In genomic region chr20:36092424-36093024, GRCh38 we compare ENCODE assay signal across 8 cellular contexts.
DNase-seq lines count a peak whose midpoint lies in the region; ATAC-seq and TF ChIP-seq lines count a peak whose summit lies in the region.

No MANE protein-coding gene starts in this region.

- H3K36me3 ChIP-seq in SJCRH30 (no peaks in the 10 kb centered on the region), colonic mucosa (no peaks in the 10 kb centered on the region), lung (ENCODE audit: control insufficient read depth in 2 of 2, insufficient read depth in 2 of 2, low read length in 2 of 2) (no peaks in the 10 kb centered on the region), tibial artery (no peaks in the 10 kb centered on the region)

- no peaks in the 10 kb centered on the region for H3K9me3 ChIP-seq in SJCRH30 (replicated peaks)
- H3K9me3 ChIP-seq in colonic mucosa: no peaks in the 10 kb centered on the region
- H3K9me3 ChIP-seq in lung (ENCODE audit: control insufficient read depth in 2 of 2, insufficient read depth in 1 of 2, low read length in 1 of 2): peaks cover 0 to 3% of the 10 kb centered on the region in 2 donors
- H3K9me3 ChIP-seq in tibial artery: no peaks in the 10 kb centered on the region

- peak overlapping the region; percentile 60 for H3K4me3 ChIP-seq in SJCRH30
- peak overlapping the region; percentile 69 for H3K4me3 ChIP-seq in colonic mucosa
- H3K4me3 ChIP-seq in lung: peak overlapping the region; percentile 81
- peak overlapping the region; percentile 55 to 94 for H3K4me3 ChIP-seq in tibial artery

- intact Hi-C loops in colonic mucosa (cut with DNase I): no loop called here
- intact Hi-C loops in tibial artery (cut with DNase I; ENCODE audit: low total_unique reads): no loop called here

- ATAC-seq in lung (ENCODE audit: insufficient read depth, low FRiP score) (peak; percentile 50), HG03175 (IDR thresholded peaks at IDR 0.05; ENCODE audit: unreplicated experiment) (no peak), HG02798 (IDR thresholded peaks at IDR 0.05; ENCODE audit: poor library complexity, unreplicated experiment) (no peak)

- no peak for TF ChIP-seq CTCF in colonic mucosa (IDR thresholded peaks at IDR 0.05)
- no peak for TF ChIP-seq CTCF in lung (IDR thresholded peaks at IDR 0.05; ENCODE audit: control extremely low read depth, extremely low read depth)
- no peak for TF ChIP-seq CTCF in tibial artery (IDR thresholded peaks at IDR 0.05)

- WGBS in lung, 2 donors: 0 to 1% methylated on average over 33 to 85 of the region's 85 CpGs

- peaks cover 11% of the 10 kb centered on the region for H3K4me1 ChIP-seq in SJCRH30
- H3K4me1 ChIP-seq in colonic mucosa: peaks cover 11% of the 10 kb centered on the region
- H3K4me1 ChIP-seq in lung (ENCODE audit: control insufficient read depth in 2 of 2, insufficient read depth in 2 of 2, low read length in 2 of 2): peaks cover 0 to 10% of the 10 kb centered on the region in 2 donors
- peaks cover 0 to 31% (median 29%) of the 10 kb centered on the region in 4 donors for H3K4me1 ChIP-seq in tibial artery

- no peak overlapping the region for H3K27ac ChIP-seq in SJCRH30
- H3K27ac ChIP-seq in colonic mucosa: peak overlapping the region; percentile 86
- peak overlapping the region in 1 of 2 donors; percentile 86 for H3K27ac ChIP-seq in lung (ENCODE audit: low read depth in 1 of 2, low read length in 1 of 2)
- peak overlapping the region; percentile 62 to 76 for H3K27ac ChIP-seq in tibial artery

- DNase-seq in NCI-H1105 treated with DMSO at 0.1 percent for 48 hours (lab: John Stamatoyannopoulos, UW) (peak; percentile 9), NCI-H1105 (lab: John Stamatoyannopoulos, UW) (no peak), SJCRH30 (peak in 1 of 2 experiments; percentile 33), colonic mucosa (no peak), lung (ENCODE audit: low spot score) (no peak), tibial artery (no peak)

- H3K9ac ChIP-seq in colonic mucosa (ENCODE audit: low read depth in 2 of 2, low read length in 2 of 2): peak overlapping the region; percentile 82 to 86

- H3K27me3 ChIP-seq in SJCRH30 (peaks cover 39% of the 10 kb centered on the region), colonic mucosa (no peaks in the 10 kb centered on the region), lung (ENCODE audit: control insufficient read depth, insufficient read depth) (no peaks in the 10 kb centered on the region), tibial artery (no peaks in the 10 kb centered on the region)
